9 cellular contexts compared by ENCODE assay signal in the genomic region with DNA sequence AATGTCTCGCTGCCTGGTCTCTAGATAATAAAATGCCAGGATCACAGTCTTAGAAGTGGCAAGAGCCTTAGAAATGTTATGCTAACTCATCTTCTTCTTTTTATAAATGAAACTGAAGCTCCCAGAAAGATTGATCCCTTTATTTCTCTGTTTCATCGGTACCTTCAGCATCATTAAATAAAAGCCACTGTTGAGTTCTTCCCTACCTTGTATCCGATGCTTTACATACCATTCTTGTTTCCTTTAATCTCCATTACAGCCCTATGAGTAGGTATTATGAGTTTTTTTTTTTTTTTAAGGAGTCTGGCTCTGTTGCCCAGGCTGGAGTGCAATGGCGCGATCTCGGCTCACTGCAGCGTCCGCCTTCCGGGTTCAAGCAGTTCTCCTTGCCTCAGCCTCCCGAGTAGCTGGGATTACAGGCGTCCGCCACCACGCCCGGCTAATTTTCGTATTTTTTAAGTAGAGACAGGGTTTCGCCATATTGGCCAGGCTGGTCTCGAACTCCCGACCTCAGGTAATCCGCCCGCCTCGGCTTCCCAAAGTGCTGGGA. TPM values are rescaled to one million over a fixed set of nuclear protein-coding genes. Genes with fewer than 3 reads are reported as not detected.
DNase-seq lines count a peak whose midpoint lies in the region; ATAC-seq and TF ChIP-seq lines count a peak whose summit lies in the region.
"Had no signal": no experiment of that assay in that cellular context is flagged by ENCODE, and none has a peak within 500 bp of the region (broad histone marks: within the 10 kb centered on the region; RNA-seq: fewer than 3 reads in every experiment).

No MANE protein-coding gene starts in this region.

- TF ChIP-seq EP300 in SK-N-SH (IDR thresholded peaks at IDR 0.05; ENCODE audit: borderline replicate concordance in 1 of 2, low read depth in 1 of 2, low read length in 1 of 2): no peak

- WGBS in SK-N-SH (ENCODE audit: low lambda C conversion rate): 93% methylated on average over 21 of the region's 21 CpGs
- 89 to 90% (median 90%) methylated on average over 21 of the region's 21 CpGs for WGBS in psoas muscle, 3 donors

- H2AFZ ChIP-seq in SK-N-SH (ENCODE audit: low read depth): peak overlapping the region; percentile 97
- H2AFZ ChIP-seq in fibroblast of lung (ENCODE audit: low read length): peak overlapping the region; percentile 99

- H3K9me2 ChIP-seq in SK-N-SH: no peaks in the 10 kb centered on the region

- H3K36me3 ChIP-seq in ES-I3 (ENCODE audit: insufficient read depth, low read length) (no peaks in the 10 kb centered on the region), SK-N-SH (replicated peaks in 1 of 2; ENCODE audit: control insufficient read depth in 1 of 2, insufficient read depth in 2 of 2, low read length in 1 of 2) (peaks cover 0 to 4% of the 10 kb centered on the region in 2 experiments), fibroblast of lung (ENCODE audit: control insufficient read depth, insufficient read depth, low read length) (no peaks in the 10 kb centered on the region), psoas muscle (ENCODE audit: insufficient read depth in 1 of 2, low read depth in 1 of 2) (peaks cover 0 to 9% of the 10 kb centered on the region in 2 donors)

- H3K4me3 ChIP-seq in SK-N-SH (ENCODE audit: low read depth in 2 of 2, low read length in 1 of 2) (peak overlapping the region; percentile 99 to 100), fibroblast of lung (replicated peaks in 1 of 4; ENCODE audit: control extremely low read depth in 1 of 4, insufficient read depth in 1 of 4, low read depth in 3 of 4, low read length in 4 of 4) (peak overlapping the region; percentile 91 to 100 (median 98)), psoas muscle (peak overlapping the region; percentile 96)

- POLR2A ChIA-PET in SK-N-SH (lab: Yijun Ruan, JAX): no interaction called here

- H3K27ac ChIP-seq in SK-N-SH (ENCODE audit: low read depth in 2 of 2, low read length in 1 of 2) (peak overlapping the region; percentile 45 to 94; a peak in 3 of 4 replicates), fibroblast of lung (ENCODE audit: insufficient read depth, low read length) (peak overlapping the region; percentile 50), psoas muscle (peak overlapping the region; percentile 89)

- H3K9ac ChIP-seq in ES-I3 (ENCODE audit: low read depth, low read length) (peak overlapping the region; percentile 97), SK-N-SH (peak overlapping the region; percentile 77), fibroblast of lung (ENCODE audit: insufficient read depth, low read length) (no peak overlapping the region)

- H4K20me1 ChIP-seq in SK-N-SH (ENCODE audit: insufficient read depth) (no peaks in the 10 kb centered on the region), fibroblast of lung (ENCODE audit: control insufficient read depth, extremely low read depth, insufficient read depth, low read length) (no peaks in the 10 kb centered on the region)

- H3K9me3 ChIP-seq in ES-I3 (ENCODE audit: control insufficient read depth, insufficient read depth, low read length): no peaks in the 10 kb centered on the region
- H3K9me3 ChIP-seq in SK-N-SH: no peaks in the 10 kb centered on the region
- H3K9me3 ChIP-seq in fibroblast of lung (ENCODE audit: control insufficient read depth, insufficient read depth, low read depth, low read length): no peaks in the 10 kb centered on the region
- H3K9me3 ChIP-seq in psoas muscle: no peaks in the 10 kb centered on the region

- peaks cover 26% of the 10 kb centered on the region for H3K79me2 ChIP-seq in SK-N-SH (ENCODE audit: insufficient read depth)
- H3K79me2 ChIP-seq in fibroblast of lung (ENCODE audit: control insufficient read depth, insufficient read depth, low read length): peaks cover 7% of the 10 kb centered on the region

- ATAC-seq in psoas muscle: no peak

- H3K27me3 ChIP-seq in SK-N-SH (ENCODE audit: insufficient read depth) (no peaks in the 10 kb centered on the region), fibroblast of lung (ENCODE audit: control insufficient read depth, insufficient read depth, low read length) (no peaks in the 10 kb centered on the region), psoas muscle (ENCODE audit: insufficient read depth in 3 of 3, low read length in 2 of 3) (no peaks in the 10 kb centered on the region)

- intact Hi-C loops in psoas muscle (cut with DNase I): loop anchor here (5.0 to 10.0 kb wide), 4 partner anchors 41 to 156 kb away; a partner anchor contains a TSS

- H3F3A ChIP-seq in SK-N-SH (replicated peaks; ENCODE audit: insufficient read depth): no peaks in the 10 kb centered on the region

- CTCF ChIA-PET in SK-N-SH (lab: Yijun Ruan, JAX): interaction anchor here (0.8 to 5.3 kb wide), 14 partner anchors 8 to 266 kb away, joined by 3 to 55 read pairs (median 4); a partner anchor contains a TSS

- no peak for TF ChIP-seq CTCF in SK-N-SH (IDR thresholded peaks at IDR 0.05)
- TF ChIP-seq CTCF in fibroblast of lung (conservative IDR thresholded peaks at IDR 0.05 in 1 of 2, IDR thresholded peaks at IDR 0.05 in 1 of 2; ENCODE audit: low read depth in 1 of 2, low read length in 2 of 2): no peak
- TF ChIP-seq CTCF in psoas muscle (IDR thresholded peaks at IDR 0.05): no peak

- no peak for TF ChIP-seq RAD21 in SK-N-SH (IDR thresholded peaks at IDR 0.05; ENCODE audit: low read length)

- H3K4me1 ChIP-seq in ES-I3 (ENCODE audit: insufficient read depth, low read length) (peaks cover 6% of the 10 kb centered on the region), SK-N-SH (ENCODE audit: control insufficient read depth in 1 of 2, insufficient read depth in 2 of 2, low read depth in 1 of 2, low read length in 1 of 2) (peaks cover 11 to 22% of the 10 kb centered on the region in 2 experiments; a peak in 3 of 4 replicates), fibroblast of lung (ENCODE audit: control insufficient read depth, extremely low read depth, insufficient read depth, low read length) (no peaks in the 10 kb centered on the region), psoas muscle (peaks cover 20% of the 10 kb centered on the region)

- H3K4me2 ChIP-seq in SK-N-SH: peak overlapping the region; percentile 93
- H3K4me2 ChIP-seq in fibroblast of lung (ENCODE audit: extremely low read depth, insufficient read depth, low read length): peak overlapping the region; percentile 61

- DNase-seq in SK-N-SH (no peak), fibroblast of lung (ENCODE audit: low read depth in 2 of 2) (no peak), psoas muscle (no peak), mesenteric fat pad (ENCODE audit: low spot score) (no peak), globus pallidus (ENCODE audit: low spot score) (no peak), NCI-H1105 (lab: John Stamatoyannopoulos, UW) (no peak), DMS 273 (lab: John Stamatoyannopoulos, UW; ENCODE audit: unreplicated experiment) (no peak)

TF ChIP-seq in SK-N-SH, 30 proteins besides CTCF, POLR2A, EP300 and RAD21 (continues in another document):
- TF ChIP-seq NRF1 (IDR thresholded peaks at IDR 0.05; ENCODE audit: low read depth, low read length) (no peak), GABPA (IDR thresholded peaks at IDR 0.05; ENCODE audit: low read depth) (no peak), RXRA (IDR thresholded peaks at IDR 0.05; ENCODE audit: borderline replicate concordance, low read depth) (no peak), NFIC (IDR thresholded peaks at IDR 0.05; ENCODE audit: borderline replicate concordance) (no peak), FOSL2 (IDR thresholded peaks at IDR 0.05; ENCODE audit: borderline replicate concordance, low read depth) (no peak)
- TF ChIP-seq, protein P1, sequence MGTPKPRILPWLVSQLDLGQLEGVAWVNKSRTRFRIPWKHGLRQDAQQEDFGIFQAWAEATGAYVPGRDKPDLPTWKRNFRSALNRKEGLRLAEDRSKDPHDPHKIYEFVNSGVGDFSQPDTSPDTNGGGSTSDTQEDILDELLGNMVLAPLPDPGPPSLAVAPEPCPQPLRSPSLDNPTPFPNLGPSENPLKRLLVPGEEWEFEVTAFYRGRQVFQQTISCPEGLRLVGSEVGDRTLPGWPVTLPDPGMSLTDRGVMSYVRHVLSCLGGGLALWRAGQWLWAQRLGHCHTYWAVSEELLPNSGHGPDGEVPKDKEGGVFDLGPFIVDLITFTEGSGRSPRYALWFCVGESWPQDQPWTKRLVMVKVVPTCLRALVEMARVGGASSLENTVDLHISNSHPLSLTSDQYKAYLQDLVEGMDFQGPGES (IDR thresholded peaks at IDR 0.05; ENCODE audit: low read depth, low read length): no peak
- TF ChIP-seq, protein P2, sequence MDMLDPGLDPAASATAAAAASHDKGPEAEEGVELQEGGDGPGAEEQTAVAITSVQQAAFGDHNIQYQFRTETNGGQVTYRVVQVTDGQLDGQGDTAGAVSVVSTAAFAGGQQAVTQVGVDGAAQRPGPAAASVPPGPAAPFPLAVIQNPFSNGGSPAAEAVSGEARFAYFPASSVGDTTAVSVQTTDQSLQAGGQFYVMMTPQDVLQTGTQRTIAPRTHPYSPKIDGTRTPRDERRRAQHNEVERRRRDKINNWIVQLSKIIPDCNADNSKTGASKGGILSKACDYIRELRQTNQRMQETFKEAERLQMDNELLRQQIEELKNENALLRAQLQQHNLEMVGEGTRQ (IDR thresholded peaks at IDR 0.05; ENCODE audit: borderline replicate concordance, low read depth, low read length): no peak

RNA-seq across cellular contexts. Expression of a gene that starts 0.8 kb away (rescaled TPM):
- polyA plus RNA-seq in SK-N-SH (2012; rRNA removed) (25.9 and 40.6 TPM in 2 replicates), fibroblast of lung (10.4 and 13.2 TPM in 2 replicates), psoas muscle (10 to 100 TPM; 24.5 to 70.9 (median 61.1) TPM)
- 13.4 and 14.8 TPM in 2 replicates for polyA plus RNA-seq in SK-N-SH (2012; cell fraction: cytosol; rRNA removed)
- 120 and 168 TPM in 2 replicates for polyA plus RNA-seq in SK-N-SH (2012; cell fraction: nucleus; rRNA removed)
- total RNA-seq in fibroblast of lung (17.5 and 18.8 TPM in 2 replicates), psoas muscle (10 to 100 TPM; 34.4 to 94.2 (median 55.6) TPM), mesenteric fat pad (24.2 TPM)
- polyA plus RNA-seq in fibroblast of lung (2012): 6.5 and 8.4 TPM in 2 replicates
- 9.6 and 11.6 TPM in 2 replicates for polyA minus RNA-seq in fibroblast of lung (ENCODE audit: low replicate concordance)

RNA-seq across cellular contexts. Expression of a gene that starts 13.0 kb away (rescaled TPM):
- polyA plus RNA-seq in SK-N-SH (2012; rRNA removed) (not detected in 2 replicates), fibroblast of lung (not detected in 2 replicates), psoas muscle (not detected)
- not detected in 2 replicates for polyA plus RNA-seq in SK-N-SH (2012; cell fraction: cytosol; rRNA removed)
- polyA plus RNA-seq in SK-N-SH (2012; cell fraction: nucleus; rRNA removed): not detected in 2 replicates
- total RNA-seq in fibroblast of lung (not detected in 2 replicates), psoas muscle (not detected), mesenteric fat pad (not detected)
- not detected in 2 replicates for polyA plus RNA-seq in fibroblast of lung (2012)
- not detected in 2 replicates for polyA minus RNA-seq in fibroblast of lung (ENCODE audit: low replicate concordance)
- total RNA-seq: sciatic nerve had no signal

RNA-seq across cellular contexts. Expression of a gene that starts 34.3 kb away (rescaled TPM):
- polyA plus RNA-seq in SK-N-SH (2012; rRNA removed): not detected in 2 replicates
- polyA plus RNA-seq in SK-N-SH (2012; cell fraction: cytosol; rRNA removed): not detected in 2 replicates
- polyA plus RNA-seq in SK-N-SH (2012; cell fraction: nucleus; rRNA removed): not detected in 2 replicates
- total RNA-seq in fibroblast of lung: not detected in 2 replicates
- polyA plus RNA-seq in fibroblast of lung: not detected in 2 replicates
- not detected in 2 replicates for polyA plus RNA-seq in fibroblast of lung (2012)
- not detected in 2 replicates for polyA minus RNA-seq in fibroblast of lung (ENCODE audit: low replicate concordance)
- not detected for total RNA-seq in psoas muscle
- not detected for polyA plus RNA-seq in psoas muscle
- total RNA-seq in mesenteric fat pad: not detected
- total RNA-seq: sciatic nerve had no signal
